1 cellular context compared by ENCODE assay signal in genomic region chr15:52786436-52787122, GRCh38.
A peak's percentile ranks its signal among the peaks of the same experiment; 100 is the strongest.
TF ChIP-seq lines count a peak whose summit lies in the region.

No MANE protein-coding gene starts in this region.

TF ChIP-seq in HepG2, 621 proteins besides CTCF, POLR2A, EP300 and RAD21 (continued from another document and continues in another):
- TF ChIP-seq RARA (CRISPR knock-in tag; IDR thresholded peaks at IDR 0.05) (peak; percentile 50; the same call in 1 of the 2 replicates), PITX1 (CRISPR knock-in tag; IDR thresholded peaks at IDR 0.05) (peak; percentile 65), SMAD1 (CRISPR knock-in tag; IDR thresholded peaks at IDR 0.05; ENCODE audit: borderline replicate concordance, low read depth) (no peak), PBX3 (CRISPR knock-in tag; IDR thresholded peaks at IDR 0.05; ENCODE audit: borderline replicate concordance) (no peak), ZNF280D (CRISPR knock-in tag; IDR thresholded peaks at IDR 0.05) (no peak), JUN (CRISPR knock-in tag; IDR thresholded peaks at IDR 0.05) (no peak), HOXA5 (CRISPR knock-in tag; IDR thresholded peaks at IDR 0.05) (no peak), GLMP (CRISPR knock-in tag; IDR thresholded peaks at IDR 0.05; ENCODE audit: borderline replicate concordance) (no peak), ZNF235 (CRISPR knock-in tag; IDR thresholded peaks at IDR 0.05; ENCODE audit: borderline replicate concordance) (no peak), TBX3 (IDR thresholded peaks at IDR 0.05; ENCODE audit: borderline replicate concordance) (no peak), NCOR1 (IDR thresholded peaks at IDR 0.05; ENCODE audit: borderline replicate concordance, low read length) (no peak), BCL3 (CRISPR knock-in tag; IDR thresholded peaks at IDR 0.05) (no peak), PBX2 (CRISPR knock-in tag; IDR thresholded peaks at IDR 0.05) (no peak), ZNF552 (CRISPR knock-in tag; IDR thresholded peaks at IDR 0.05; ENCODE audit: borderline replicate concordance) (no peak), ZNF256 (CRISPR knock-in tag; conservative IDR thresholded peaks at IDR 0.05) (no peak), TEF (CRISPR knock-in tag; IDR thresholded peaks at IDR 0.05) (no peak), HOXA7 (CRISPR knock-in tag; IDR thresholded peaks at IDR 0.05) (no peak), MEF2D (CRISPR knock-in tag; IDR thresholded peaks at IDR 0.05) (no peak), ATF2 (CRISPR knock-in tag; IDR thresholded peaks at IDR 0.05) (0 out of 2 replicates have a peak, but pooled peaks have one; percentile 34), ZNF136 (CRISPR knock-in tag; IDR thresholded peaks at IDR 0.05; ENCODE audit: low read depth) (no peak), MAFK (conservative IDR thresholded peaks at IDR 0.05 in 1 of 2, IDR thresholded peaks at IDR 0.05 in 1 of 2; ENCODE audit: low read length in 2 of 2) (no peak), ZNF766 (CRISPR knock-in tag; IDR thresholded peaks at IDR 0.05; ENCODE audit: borderline replicate concordance) (no peak), DRAP1 (CRISPR knock-in tag; IDR thresholded peaks at IDR 0.05) (no peak; the same call in 1 of the 2 replicates), BHLHE40 (IDR thresholded peaks at IDR 0.05; ENCODE audit: low read length) (no peak), TCF7L2 (IDR thresholded peaks at IDR 0.05; ENCODE audit: low read depth, low read length) (no peak), ZNF335 (CRISPR knock-in tag; IDR thresholded peaks at IDR 0.05) (no peak), ATF6 (CRISPR knock-in tag; conservative IDR thresholded peaks at IDR 0.05) (no peak), DNMT1 (CRISPR knock-in tag; IDR thresholded peaks at IDR 0.05) (no peak), ZNF143 (CRISPR knock-in tag; IDR thresholded peaks at IDR 0.05) (no peak), ZNF674 (CRISPR knock-in tag; IDR thresholded peaks at IDR 0.05; ENCODE audit: low read depth) (no peak), BCL6 (CRISPR knock-in tag; IDR thresholded peaks at IDR 0.05) (peak; percentile 26; the same call in 1 of the 2 replicates), ZNF878 (CRISPR knock-in tag; IDR thresholded peaks at IDR 0.05) (no peak), NFE2 (CRISPR knock-in tag; IDR thresholded peaks at IDR 0.05) (no peak), PRMT3 (CRISPR knock-in tag; IDR thresholded peaks at IDR 0.05; ENCODE audit: borderline replicate concordance, low read depth) (no peak), ZNF570 (CRISPR knock-in tag; IDR thresholded peaks at IDR 0.05; ENCODE audit: borderline replicate concordance) (no peak), EHMT2 (IDR thresholded peaks at IDR 0.05; ENCODE audit: borderline replicate concordance, low read depth, low read length) (no peak), ZNF510 (CRISPR knock-in tag; IDR thresholded peaks at IDR 0.05; ENCODE audit: low read depth) (no peak), HNRNPL (IDR thresholded peaks at IDR 0.05; ENCODE audit: low read depth, low read length) (no peak), ZBTB25 (CRISPR knock-in tag; IDR thresholded peaks at IDR 0.05) (no peak), MTERF4 (CRISPR knock-in tag; IDR thresholded peaks at IDR 0.05) (no peak), ZNF232 (CRISPR knock-in tag; IDR thresholded peaks at IDR 0.05; ENCODE audit: borderline replicate concordance) (no peak), EZH2 (conservative IDR thresholded peaks at IDR 0.05; ENCODE audit: low read depth, low read length) (no peak), TFDP1 (CRISPR knock-in tag; IDR thresholded peaks at IDR 0.05; ENCODE audit: borderline replicate concordance) (peak; percentile 38; the same call in 1 of the 2 replicates), MIXL1 (CRISPR knock-in tag; IDR thresholded peaks at IDR 0.05) (no peak), ZNF614 (CRISPR knock-in tag; IDR thresholded peaks at IDR 0.05; ENCODE audit: borderline replicate concordance) (no peak), ZNF558 (CRISPR knock-in tag; IDR thresholded peaks at IDR 0.05; ENCODE audit: borderline replicate concordance) (no peak), CBX2 (IDR thresholded peaks at IDR 0.05; ENCODE audit: low read depth, low read length) (no peak), CBX2 (CRISPR knock-in tag; IDR thresholded peaks at IDR 0.05; ENCODE audit: low read depth) (no peak), CSRNP1 (CRISPR knock-in tag; IDR thresholded peaks at IDR 0.05) (no peak), GLI4 (CRISPR knock-in tag; IDR thresholded peaks at IDR 0.05; ENCODE audit: borderline replicate concordance) (no peak), HHEX (CRISPR knock-in tag; IDR thresholded peaks at IDR 0.05) (no peak)
